In the genomic region with DNA sequence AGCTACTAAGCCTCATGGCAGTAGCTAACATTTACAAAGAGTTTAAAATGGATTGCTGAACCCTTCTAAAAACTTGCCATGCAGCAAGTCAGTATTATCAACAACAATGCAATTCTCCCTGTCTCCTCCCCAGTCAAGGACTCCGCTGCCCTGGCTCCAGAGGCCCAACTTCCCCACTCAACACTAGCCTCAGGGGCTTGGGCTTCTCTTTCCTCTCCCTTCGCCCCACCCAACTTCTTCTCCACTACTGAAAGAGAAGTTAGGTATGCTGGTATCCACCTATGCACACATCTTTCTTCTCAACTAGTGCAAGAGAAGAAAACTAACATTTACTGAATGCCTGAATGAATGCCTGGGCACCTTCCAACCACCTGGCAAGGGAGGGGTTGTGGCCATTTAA, we compare ENCODE assay signal across 18 cellular contexts.
"Had no signal": no experiment of that assay in that cellular context is flagged by ENCODE, and none has a peak within 500 bp of the region (broad histone marks: within the 10 kb centered on the region; RNA-seq: fewer than 3 reads in every experiment).

No MANE protein-coding gene starts in this region.

- H3K4me3 ChIP-seq: esophagus muscularis mucosa, heart right ventricle, left ventricle myocardium inferior, mucosa of descending colon, neural progenitor cell, prostate gland, tibial nerve had no signal

- H3K36me3 ChIP-seq: neural progenitor cell had no signal

- H3K27me3 ChIP-seq: esophagus muscularis mucosa, heart right ventricle, neural progenitor cell, tibial nerve had no signal

- H3K27me3 Mint-ChIP-seq: activated CD8-positive, alpha-beta T cell treated with anti-CD3 and anti-CD28 coated beads for 36 hours; activated naive CD4-positive, alpha-beta T cell treated with anti-CD3 and anti-CD28 coated beads, Interleukin-2, amount 10 ng/mL, durations not matched to agents 7 days and 5 days; dendritic cell treated with granulocyte-macrophage colony-stimulating factor and Interleukin-4, amounts not matched to agents 40 ng/mL and 50 ng/mL, for 4 days; naive thymus-derived CD4-positive, alpha-beta T cell; stimulated activated naive CD8-positive, alpha-beta T cell treated with anti-CD3 and anti-CD28 coated beads, Interleukin-15, Interleukin-2, amounts not matched to agents 100 ng/mL and 50 ng/mL, for 24 hours; T-helper 17 cell had no signal

- H3K4me1 Mint-ChIP-seq: activated naive CD4-positive, alpha-beta T cell treated with anti-CD3 and anti-CD28 coated beads, Interleukin-2, amount 10 ng/mL, durations not matched to agents 7 days and 5 days had no signal

- ATAC-seq: activated CD8-positive, alpha-beta T cell treated with anti-CD3 and anti-CD28 coated beads for 36 hours; heart right ventricle; mucosa of descending colon; naive thymus-derived CD4-positive, alpha-beta T cell; right cardiac atrium; T-helper 17 cell had no signal

- H3K9me3 ChIP-seq: esophagus muscularis mucosa, heart right ventricle, left ventricle myocardium inferior, mucosa of descending colon, prostate gland, tibial nerve had no signal

- H3K27ac ChIP-seq: esophagus muscularis mucosa, heart right ventricle, left ventricle myocardium inferior, neural progenitor cell, prostate gland had no signal

- H3K4me3 Mint-ChIP-seq: activated CD8-positive, alpha-beta T cell treated with anti-CD3 and anti-CD28 coated beads for 36 hours; activated naive CD4-positive, alpha-beta T cell treated with anti-CD3 and anti-CD28 coated beads, Interleukin-2, amount 10 ng/mL, durations not matched to agents 7 days and 5 days; dendritic cell treated with granulocyte-macrophage colony-stimulating factor and Interleukin-4, amounts not matched to agents 40 ng/mL and 50 ng/mL, for 4 days; naive thymus-derived CD4-positive, alpha-beta T cell; neural progenitor cell; stimulated activated naive CD8-positive, alpha-beta T cell treated with anti-CD3 and anti-CD28 coated beads, Interleukin-15, Interleukin-2, amounts not matched to agents 100 ng/mL and 50 ng/mL, for 24 hours; T-helper 17 cell had no signal

- DNase-seq: activated CD4-positive, alpha-beta T cell treated with anti-CD3 and anti-CD28 coated beads for 48 hours; activated CD8-positive, alpha-beta T cell treated with anti-CD3 and anti-CD28 coated beads for 36 hours; activated effector memory CD4-positive, alpha-beta T cell treated with Interleukin-2 at 50 U/mL for 16 hours; activated naive CD4-positive, alpha-beta T cell treated with anti-CD3 and anti-CD28 coated beads, Interleukin-2, amount 10 ng/mL, durations not matched to agents 7 days and 5 days; activated T-cell treated with anti-CD3 and anti-CD28 coated beads, Interleukin-2, amount 50 U/mL, for 1 hour; effector CD8-positive, alpha-beta T cell; heart right ventricle; left ventricle myocardium inferior; mucosa of descending colon; naive thymus-derived CD4-positive, alpha-beta T cell; right cardiac atrium; T-helper 17 cell had no signal

- H3K9me3 Mint-ChIP-seq: activated CD8-positive, alpha-beta T cell treated with anti-CD3 and anti-CD28 coated beads for 36 hours; activated naive CD4-positive, alpha-beta T cell treated with anti-CD3 and anti-CD28 coated beads, Interleukin-2, amount 10 ng/mL, durations not matched to agents 7 days and 5 days; dendritic cell treated with granulocyte-macrophage colony-stimulating factor and Interleukin-4, amounts not matched to agents 40 ng/mL and 50 ng/mL, for 4 days; naive thymus-derived CD4-positive, alpha-beta T cell; stimulated activated naive CD8-positive, alpha-beta T cell treated with anti-CD3 and anti-CD28 coated beads, Interleukin-15, Interleukin-2, amounts not matched to agents 100 ng/mL and 50 ng/mL, for 24 hours had no signal

- H3K27ac Mint-ChIP-seq: activated CD8-positive, alpha-beta T cell treated with anti-CD3 and anti-CD28 coated beads for 36 hours; activated naive CD4-positive, alpha-beta T cell treated with anti-CD3 and anti-CD28 coated beads, Interleukin-2, amount 10 ng/mL, durations not matched to agents 7 days and 5 days; dendritic cell treated with granulocyte-macrophage colony-stimulating factor and Interleukin-4, amounts not matched to agents 40 ng/mL and 50 ng/mL, for 4 days; neural progenitor cell; stimulated activated naive CD8-positive, alpha-beta T cell treated with anti-CD3 and anti-CD28 coated beads, Interleukin-15, Interleukin-2, amounts not matched to agents 100 ng/mL and 50 ng/mL, for 24 hours; T-helper 17 cell had no signal
